18 cellular contexts compared by ENCODE assay signal in genomic region chr17:49552070-49552751, GRCh38. TPM values are rescaled to one million over a fixed set of nuclear protein-coding genes. Genes with fewer than 3 reads are reported as not detected.
DNase-seq lines count a peak whose midpoint lies in the region; ATAC-seq and TF ChIP-seq lines count a peak whose summit lies in the region.
"Had no signal": no experiment of that assay in that cellular context is flagged by ENCODE, and none has a peak within 500 bp of the region (broad histone marks: within the 10 kb centered on the region; RNA-seq: fewer than 3 reads in every experiment).

No MANE protein-coding gene starts in this region.

- no peaks in the 10 kb centered on the region for H3K9me1 ChIP-seq in IMR-90 (ENCODE audit: insufficient read depth, low read length)

- intact Hi-C loops in IMR-90 (cut with micrococcal nuclease): no loop called here

- H3K4me1 ChIP-seq in IMR-90 (ENCODE audit: control insufficient read depth, insufficient read depth, low read length) (peaks cover 2% of the 10 kb centered on the region; the same call in 1 of the 2 replicates), osteoblast (ENCODE audit: insufficient read depth, low read length) (peaks cover 4% of the 10 kb centered on the region)

- H3K14ac ChIP-seq in IMR-90 (replicated peaks; ENCODE audit: low read depth, low read length): no peak overlapping the region

- no peak for TF ChIP-seq POLR2A in IMR-90 (IDR thresholded peaks at IDR 0.05; ENCODE audit: low read depth, low read length)

- H3K27me3 ChIP-seq in IMR-90 (ENCODE audit: control insufficient read depth, insufficient read depth, low read length) (peaks cover 28% of the 10 kb centered on the region), osteoblast (ENCODE audit: insufficient read depth, low read length) (peaks cover 11% of the 10 kb centered on the region)
- H3K27me3 ChIP-seq: gastrocnemius medialis had no signal

- H3K4me3 ChIP-seq in IMR-90 (ENCODE audit: insufficient read depth, low read depth, low read length) (no peak overlapping the region), osteoblast (ENCODE audit: insufficient read depth, low read length) (no peak overlapping the region)
- H3K4me3 ChIP-seq: gastrocnemius medialis had no signal

- H3K36me3 ChIP-seq in IMR-90 (ENCODE audit: control insufficient read depth, insufficient read depth, low read length) (no peaks in the 10 kb centered on the region), osteoblast (ENCODE audit: insufficient read depth, low read length) (no peaks in the 10 kb centered on the region)
- H3K36me3 ChIP-seq: gastrocnemius medialis had no signal

- CTCF ChIA-PET in IMR-90 (lab: Yijun Ruan, JAX): no interaction called here

- no peak overlapping the region for H2AK5ac ChIP-seq in IMR-90 (ENCODE audit: low read depth, low read length)

- no peak overlapping the region for H4K91ac ChIP-seq in IMR-90 (ENCODE audit: insufficient read depth, low read depth, low read length)

- H2BK120ac ChIP-seq in IMR-90 (ENCODE audit: low read depth, low read length): no peak overlapping the region

- no peak overlapping the region for H2BK5ac ChIP-seq in IMR-90 (ENCODE audit: low read depth, low read length, poor library complexity, severe bottlenecking)

- H3K9ac ChIP-seq in IMR-90 (ENCODE audit: low read depth, low read length): no peak overlapping the region

- H4K8ac ChIP-seq in IMR-90 (ENCODE audit: low read depth in 2 of 2, low read length in 2 of 2): no peak overlapping the region

- H2BK20ac ChIP-seq in IMR-90 (ENCODE audit: low read depth, low read length): no peak overlapping the region

- BruUV-seq in IMR-90 (replicated peaks; lab: Mats Ljungman, UMichigan): no TSS peak

- H2BK15ac ChIP-seq in IMR-90 (ENCODE audit: low read depth, low read length): no peak overlapping the region

- DNase-seq in EL (peak; percentile 43), IMR-90 (peak; percentile 28), osteoblast (ENCODE audit: insufficient read length, low spot score, missing footprints) (peak; percentile 90), OCI-M2 (lab: John Stamatoyannopoulos, UW; ENCODE audit: unreplicated experiment) (no peak), NCI-H2171 treated with DMSO at 0.1 percent for 48 hours (lab: John Stamatoyannopoulos, UW) (no peak)
- DNase-seq: CD8-positive, alpha-beta memory T cell; cortex of kidney; gastrocnemius medialis; NCI-H2029; NCI-H446 treated with DMSO at 0.1 percent for 48 hours; right cardiac atrium; stimulated activated naive CD8-positive, alpha-beta T cell treated with anti-CD3 and anti-CD28 coated beads, Interleukin-15, Interleukin-2, amounts not matched to agents 100 U/mL and 50 U/mL, for 24 hours had no signal

- POLR2A ChIA-PET in IMR-90 (lab: Charles Lee; ENCODE audit: unreplicated experiment): no interaction called here

- no peak for ATAC-seq in IMR-90 (ENCODE audit: low read depth)
- peak; percentile 83 for ATAC-seq in esophagus mucosa
- ATAC-seq in GM19397 (IDR thresholded peaks at IDR 0.05; ENCODE audit: unreplicated experiment): no peak
- no peak for ATAC-seq in HG03469 (IDR thresholded peaks at IDR 0.05; ENCODE audit: unreplicated experiment)
- ATAC-seq: activated CD4-positive, CD25-positive, alpha-beta regulatory T cell treated with anti-CD3 and anti-CD28 coated beads, Interleukin-2, amount 50 U/mL, for 24 hours; gastrocnemius medialis; right cardiac atrium; stimulated activated naive CD8-positive, alpha-beta T cell treated with anti-CD3 and anti-CD28 coated beads, Interleukin-15, Interleukin-2, amounts not matched to agents 100 U/mL and 50 U/mL, for 24 hours had no signal

- TF ChIP-seq CTCF in IMR-90 (conservative IDR thresholded peaks at IDR 0.05; ENCODE audit: low read depth, low read length) (no peak), osteoblast (IDR thresholded peaks at IDR 0.05; ENCODE audit: extremely low read depth, low read depth, low read length) (no peak)

- H3K9me3 ChIP-seq in IMR-90 (ENCODE audit: control insufficient read depth, insufficient read depth, low read length) (no peaks in the 10 kb centered on the region), osteoblast (ENCODE audit: low read depth, low read length) (no peaks in the 10 kb centered on the region)
- H3K9me3 ChIP-seq: gastrocnemius medialis had no signal

- in situ Hi-C loops in IMR-90 (cut with MboI; ENCODE audit: low sequenced_read_pairs): loop anchor here (5.0 kb wide), 1 partner anchor 115 kb away; no protein-coding TSS in a partner anchor

- no peak for TF ChIP-seq RAD21 in IMR-90 (IDR thresholded peaks at IDR 0.05; ENCODE audit: low read length)

- no peaks in the 10 kb centered on the region for H3K79me1 ChIP-seq in IMR-90 (ENCODE audit: low read depth in 1 of 2, low read length in 2 of 2)

- dilution Hi-C loops in IMR-90 (cut with HindIII; ENCODE audit: low sequenced_read_pairs, unreplicated experiment): no loop called here

- H4K20me1 ChIP-seq in IMR-90 (ENCODE audit: insufficient read depth, low read length): no peaks in the 10 kb centered on the region
- H4K20me1 ChIP-seq in osteoblast (ENCODE audit: insufficient read depth, low read length): peaks cover 2% of the 10 kb centered on the region

- H3K23ac ChIP-seq in IMR-90 (ENCODE audit: low read depth, low read length): no peak overlapping the region

- no peak overlapping the region for H3K4me2 ChIP-seq in IMR-90 (ENCODE audit: low read depth, low read length)
- H3K4me2 ChIP-seq in osteoblast (ENCODE audit: insufficient read depth, low read length): no peak overlapping the region

- no peak overlapping the region for H3K18ac ChIP-seq in IMR-90 (ENCODE audit: low read depth, low read length)

- 57% methylated on average over 13 of the region's 27 CpGs; no CpG with 5 or more reads in 1 of the 2 experiments for WGBS in IMR-90 (ENCODE audit: extremely low coverage in 2 of 2, insufficient read length in 1 of 2), 2 experiments

- H2AK9ac ChIP-seq in IMR-90 (replicated peaks; ENCODE audit: low read depth, low read length, poor library complexity): no peak overlapping the region

- H3K27ac ChIP-seq in IMR-90 (ENCODE audit: insufficient read depth, low read length): no peak overlapping the region
- no peak overlapping the region for H3K27ac ChIP-seq in osteoblast (ENCODE audit: low read depth, low read length)
- H3K27ac ChIP-seq: gastrocnemius medialis had no signal

- no peaks in the 10 kb centered on the region for H3K79me2 ChIP-seq in osteoblast (ENCODE audit: insufficient read depth, low read length)

- H3K4ac ChIP-seq in IMR-90 (ENCODE audit: low read depth, low read length): no peak overlapping the region

- H4K5ac ChIP-seq in IMR-90 (ENCODE audit: low read depth, low read length): no peak overlapping the region

- H3K56ac ChIP-seq in IMR-90 (ENCODE audit: extremely low read depth, insufficient read depth, low read length): no peak overlapping the region

- H2AFZ ChIP-seq in IMR-90 (replicated peaks; ENCODE audit: low read length, poor library complexity) (peak overlapping the region; percentile 68), osteoblast (ENCODE audit: low read length) (no peak overlapping the region)

TF ChIP-seq in IMR-90, 13 proteins besides CTCF, POLR2A, EP300 and RAD21:
- no peak for TF ChIP-seq RCOR1 (IDR thresholded peaks at IDR 0.05; ENCODE audit: insufficient replicate concordance, low read length)
- TF ChIP-seq SMC3 (IDR thresholded peaks at IDR 0.05; ENCODE audit: low read depth, low read length): no peak
- peak; percentile 96 for TF ChIP-seq BHLHE40 (IDR thresholded peaks at IDR 0.05; ENCODE audit: low read depth, low read length)
- no peak for TF ChIP-seq CEBPB (IDR thresholded peaks at IDR 0.05; ENCODE audit: low read depth, low read length)
- TF ChIP-seq FOS (IDR thresholded peaks at IDR 0.05; ENCODE audit: low read depth, low read length): no peak
- TF ChIP-seq USF2 (IDR thresholded peaks at IDR 0.05; ENCODE audit: low read depth, low read length): no peak
- no peak for TF ChIP-seq MXI1 (IDR thresholded peaks at IDR 0.05; ENCODE audit: borderline replicate concordance, low read depth, low read length)
- no peak for TF ChIP-seq MAFK (IDR thresholded peaks at IDR 0.05; ENCODE audit: low read depth, low read length)

RNA-seq across cellular contexts. Expression of gene NXPH3, which starts 23.5 kb away (rescaled TPM):
- total RNA-seq in IMR-90 (2012; rRNA removed) (0.18 and 0.28 TPM in 2 replicates), esophagus mucosa (0.16 TPM), osteoblast (1.8 and 3.3 TPM in 2 replicates)
- 0.20 and 0.31 TPM in 2 replicates for polyA plus RNA-seq in IMR-90 (2012; rRNA removed)
- polyA plus RNA-seq in IMR-90 (2012; cell fraction: cytosol; rRNA removed): 0.22 and 0.25 TPM in 2 replicates
- 0.03 and 0.14 TPM in 2 replicates for polyA plus RNA-seq in IMR-90 (2012; cell fraction: nucleus; rRNA removed; ENCODE audit: low replicate concordance)
- polyA plus RNA-seq: CD8-positive, alpha-beta memory T cell had no signal

RNA-seq across cellular contexts. Expression of gene NGFR, which starts 57.1 kb away (rescaled TPM):
- total RNA-seq in IMR-90 (2012; rRNA removed): 0.18 TPM in 1 of 2 replicates, not detected in the other
- polyA plus RNA-seq in IMR-90 (2012; rRNA removed): 0.11 and 0.15 TPM in 2 replicates
- 0.01 and 0.09 TPM in 2 replicates for polyA plus RNA-seq in IMR-90 (2012; cell fraction: cytosol; rRNA removed)
- 0.08 TPM in 1 of 2 replicates, not detected in the other for polyA plus RNA-seq in IMR-90 (2012; cell fraction: nucleus; rRNA removed; ENCODE audit: low replicate concordance)
- 6.5 TPM for total RNA-seq in esophagus mucosa
- under 0.01 and 0.29 TPM in 2 replicates for total RNA-seq in osteoblast
- total RNA-seq: activated CD8-positive, alpha-beta memory T cell treated with anti-CD3 and anti-CD28 coated beads for 36 hours; endothelial cell of umbilical vein had no signal
- polyA plus RNA-seq: endothelial cell of umbilical vein had no signal

Comparison
In these comparisons a context has a peak if more than half of its experiments do, and no peak if none do; other contexts are left out.
1. DNase-seq: peak in EL (single experiment), IMR-90 (single experiment) and osteoblast (single experiment); none in OCI-M2 (single experiment) and NCI-H2171 treated with DMSO at 0.1 percent for 48 hours (single experiment).